Comparison of ENCODE assay signal across 9 cellular contexts in genomic region chr4:78691971-78692814, GRCh38.
DNase-seq lines count a peak whose midpoint lies in the region; ATAC-seq and TF ChIP-seq lines count a peak whose summit lies in the region.
"Had no signal": no experiment of that assay in that cellular context is flagged by ENCODE, and none has a peak within 500 bp of the region (broad histone marks: within the 10 kb centered on the region; RNA-seq: fewer than 3 reads in every experiment).

No MANE protein-coding gene starts in this region.

- H3K4me3 ChIP-seq in OCI-LY3 (ENCODE audit: low read length) (no peak overlapping the region), right cardiac atrium (ENCODE audit: low read length) (no peak overlapping the region)
- H3K4me3 ChIP-seq in CD4-positive, alpha-beta memory T cell (ENCODE audit: low read length in 2 of 2), result no peak overlapping the region

- no peaks in the 10 kb centered on the region for H3K79me2 ChIP-seq in OCI-LY3 (ENCODE audit: low read length)

- no peaks in the 10 kb centered on the region for H3K36me3 ChIP-seq in OCI-LY3 (replicated peaks; ENCODE audit: low read depth, low read length)
- no peaks in the 10 kb centered on the region for H3K36me3 ChIP-seq in CD4-positive, alpha-beta memory T cell (ENCODE audit: insufficient read depth, low read length)

- H4K20me1 ChIP-seq in OCI-LY3 (ENCODE audit: insufficient read depth, low read length), result no peaks in the 10 kb centered on the region

- peak; percentile 81 for ATAC-seq in GM21717 (IDR thresholded peaks at IDR 0.05; ENCODE audit: unreplicated experiment)
- ATAC-seq in right cardiac atrium, result peak; percentile 94
- no peak for ATAC-seq in left colon
- no peak for ATAC-seq in GM18870 (IDR thresholded peaks at IDR 0.05; ENCODE audit: unreplicated experiment)

- H3K27ac Mint-ChIP-seq in CD4-positive, alpha-beta memory T cell, result no peak overlapping the region

- H3K27me3 ChIP-seq in OCI-LY3 (ENCODE audit: low read depth, low read length) (no peaks in the 10 kb centered on the region), right cardiac atrium (ENCODE audit: control insufficient read depth, insufficient read depth) (no peaks in the 10 kb centered on the region)
- H3K27me3 ChIP-seq in CD4-positive, alpha-beta memory T cell (ENCODE audit: insufficient read depth, low read length), result no peaks in the 10 kb centered on the region

- intact Hi-C loops in right cardiac atrium (cut with DNase I), result no loop called here
- intact Hi-C loops in left colon (cut with DNase I, micrococcal nuclease), result no loop called here
- intact Hi-C loops in CD4-positive, alpha-beta memory T cell (cut with micrococcal nuclease), result no loop called here
- intact Hi-C loops in posterior vena cava (cut with DNase I), result no loop called here

- no peaks in the 10 kb centered on the region for H3K27me3 Mint-ChIP-seq in CD4-positive, alpha-beta memory T cell

- TF ChIP-seq CTCF in OCI-LY3 (IDR thresholded peaks at IDR 0.05; ENCODE audit: low read depth, low read length), result no peak

- POLR2A ChIA-PET in CD4-positive, alpha-beta memory T cell (lab: Charles Lee; ENCODE audit: partially characterized antibody), result no interaction called here

- no peaks in the 10 kb centered on the region for H3K36me3 Mint-ChIP-seq in CD4-positive, alpha-beta memory T cell

- no peak overlapping the region for H3K4me3 Mint-ChIP-seq in CD4-positive, alpha-beta memory T cell

- no peak overlapping the region for H3K27ac ChIP-seq in OCI-LY3 (ENCODE audit: low read length)
- H3K27ac ChIP-seq in right cardiac atrium (ENCODE audit: low read length), result peak overlapping the region; percentile 90
- no peak overlapping the region for H3K27ac ChIP-seq in CD4-positive, alpha-beta memory T cell (ENCODE audit: low read depth, low read length)

- H3K4me2 ChIP-seq in OCI-LY3 (ENCODE audit: low read length), result peak overlapping the region; percentile 35; the same call in 1 of the 2 replicates

- no peak overlapping the region for H3K9ac ChIP-seq in OCI-LY3 (ENCODE audit: low read length)

- no peaks in the 10 kb centered on the region for H3K9me3 Mint-ChIP-seq in CD4-positive, alpha-beta memory T cell

- peak; percentile 27 for DNase-seq in ELF-1 (ENCODE audit: low read depth, low spot score)
- peak in 1 of 3 donors; percentile 11 for DNase-seq in right cardiac atrium
- no peak for DNase-seq in left colon
- no peak for DNase-seq in CD4-positive, alpha-beta memory T cell
- no peak for DNase-seq in posterior vena cava (ENCODE audit: low spot score)
- DNase-seq: MM.1S had no signal

- peaks cover 0 to 3% (median 0%) of the 10 kb centered on the region in 4 donors for H3K4me1 Mint-ChIP-seq in CD4-positive, alpha-beta memory T cell

- CTCF ChIA-PET in CD4-positive, alpha-beta memory T cell (lab: Charles Lee; ENCODE audit: partially characterized antibody), result no interaction called here

- no peaks in the 10 kb centered on the region for H3K9me3 ChIP-seq in OCI-LY3 (ENCODE audit: insufficient read depth, low read length)
- H3K9me3 ChIP-seq in right cardiac atrium (ENCODE audit: control insufficient read depth, low read length), result no peaks in the 10 kb centered on the region
- H3K9me3 ChIP-seq in CD4-positive, alpha-beta memory T cell (ENCODE audit: control insufficient read depth in 1 of 2, low read length in 2 of 2), result no peaks in the 10 kb centered on the region

- 12% methylated on average over 4 of the region's 4 CpGs for WGBS in right cardiac atrium

- no peak overlapping the region for H2AFZ ChIP-seq in OCI-LY3 (ENCODE audit: low read depth, low read length)

- H3K4me1 ChIP-seq in OCI-LY3 (ENCODE audit: low read length), result peaks cover 17% of the 10 kb centered on the region
- H3K4me1 ChIP-seq in right cardiac atrium (ENCODE audit: control insufficient read depth, insufficient read depth, low read length), result peaks cover 7% of the 10 kb centered on the region
- H3K4me1 ChIP-seq in CD4-positive, alpha-beta memory T cell (ENCODE audit: insufficient read depth, low read length), result no peaks in the 10 kb centered on the region

Comparison
In these comparisons a context has a peak if more than half of its experiments do, and no peak if none do; other contexts are left out.
1. ATAC-seq: peak in GM21717 (single experiment) and right cardiac atrium (2 of 2); none in left colon (single experiment) and GM18870 (single experiment).